In the genomic region with DNA sequence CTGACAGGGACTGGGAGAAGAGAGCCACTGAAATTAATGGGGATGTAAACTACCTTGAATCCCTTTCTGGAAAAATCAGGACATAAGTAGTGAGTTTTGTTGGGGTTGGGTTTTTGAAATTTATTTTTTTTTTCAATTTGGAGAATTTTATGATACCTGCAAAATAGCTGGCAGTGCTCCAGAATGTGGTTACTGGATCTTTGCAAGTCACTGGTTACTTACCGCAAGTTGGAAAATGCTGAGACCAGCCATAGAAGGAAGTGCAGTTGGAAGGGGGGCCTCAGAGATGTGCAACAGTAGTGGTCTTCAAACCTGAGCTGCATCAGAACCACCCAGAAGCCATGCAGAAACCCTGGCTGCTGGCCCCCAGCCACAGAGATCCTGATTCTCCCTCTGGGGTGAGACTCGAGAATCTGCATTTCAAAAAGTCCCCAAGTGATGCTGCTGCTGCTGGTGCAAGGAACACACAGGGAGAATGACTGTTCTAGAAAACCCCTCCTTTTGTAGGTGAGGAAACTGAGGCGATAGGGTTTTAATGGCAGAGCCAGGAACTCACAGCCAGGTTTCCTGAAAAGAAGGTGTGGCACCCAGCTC, we compare ENCODE assay signal across 15 cellular contexts. TPM values are rescaled to one million over a fixed set of nuclear protein-coding genes. Genes with fewer than 3 reads are reported as not detected.
DNase-seq lines count a peak whose midpoint lies in the region; ATAC-seq, FAIRE-seq and TF ChIP-seq lines count a peak whose summit lies in the region.
"Had no signal": no experiment of that assay in that cellular context is flagged by ENCODE, and none has a peak within 500 bp of the region (broad histone marks: within the 10 kb centered on the region; RNA-seq: fewer than 3 reads in every experiment).

No MANE protein-coding gene starts in this region.

- H3K23ac ChIP-seq in H1 (ENCODE audit: insufficient read length) (no peak overlapping the region), mesenchymal stem cell (ENCODE audit: low read length in 2 of 2) (no peak overlapping the region)

- H3K79me1 ChIP-seq in H1 (ENCODE audit: low read depth, low read length) (no peaks in the 10 kb centered on the region; the same call in 1 of the 2 replicates), mesenchymal stem cell (replicated peaks; ENCODE audit: low read length, poor library complexity, severe bottlenecking) (no peaks in the 10 kb centered on the region)

- H2AK5ac ChIP-seq in H1 (ENCODE audit: low read depth, low read length) = peak overlapping the region; percentile 92; the same call in 1 of the 2 replicates
- no peak overlapping the region for H2AK5ac ChIP-seq in mesenchymal stem cell (ENCODE audit: low read length, severe bottlenecking)

- H2BK5ac ChIP-seq in H1 (ENCODE audit: low read depth, low read length) (peak overlapping the region; percentile 69; the same call in 1 of the 2 replicates), mesenchymal stem cell (ENCODE audit: low read depth, low read length, poor library complexity, severe bottlenecking) (no peak overlapping the region)

- H3K23me2 ChIP-seq in H1 (ENCODE audit: low read depth, low read length) = peaks cover 2% of the 10 kb centered on the region; the same call in 1 of the 2 replicates

- H4K5ac ChIP-seq in H1 (ENCODE audit: insufficient read length, low read depth, low read length) = no peak overlapping the region

- no peak overlapping the region for H3K4me3 ChIP-seq in BLaER1 treated with 17β-estradiol and CSF1 and Interleukin-3, amounts not matched to agents 10 nM and 100 nM
- H3K4me3 ChIP-seq in H1 (ENCODE audit: extremely low read depth in 1 of 4, insufficient read depth in 2 of 4, low read depth in 3 of 4, low read length in 4 of 4) (peak overlapping the region in 3 of 4 experiments; percentile 10 to 34 (median 20); a peak in 2 of 8 replicates), mesenchymal stem cell (ENCODE audit: insufficient read depth in 1 of 2, low read depth in 1 of 2, low read length in 2 of 2) (no peak overlapping the region)
- H3K4me3 ChIP-seq: SJSA1 had no signal

- no peaks in the 10 kb centered on the region for H3K4me1 Mint-ChIP-seq in activated CD4-positive, alpha-beta T cell treated with anti-CD3 and anti-CD28 coated beads, Interleukin-2, amount 10 ng/mL, durations not matched to agents 24 days and 14 days

- no peak for TF ChIP-seq POLR2A in H1 (IDR thresholded peaks at IDR 0.05; ENCODE audit: control extremely low read depth in 1 of 2, low read depth in 2 of 2, low read length in 2 of 2)

- H3K79me2 ChIP-seq in H1 (ENCODE audit: control insufficient read depth in 1 of 2, insufficient read depth in 2 of 2, low read length in 2 of 2) = no peaks in the 10 kb centered on the region

- peaks cover 46% of the 10 kb centered on the region for H3K27me3 Mint-ChIP-seq in activated CD4-positive, alpha-beta T cell treated with anti-CD3 and anti-CD28 coated beads, Interleukin-2, amount 10 ng/mL, durations not matched to agents 24 days and 14 days

- no peak overlapping the region for H3K56ac ChIP-seq in H1 (replicated peaks; ENCODE audit: insufficient read length, low read depth, low read length)

- peak overlapping the region; percentile 50; the same call in 1 of the 2 replicates for H2BK15ac ChIP-seq in H1 (ENCODE audit: low read length)
- H2BK15ac ChIP-seq in mesenchymal stem cell (ENCODE audit: low read depth, poor library complexity, severe bottlenecking) = peak overlapping the region; percentile 4

- H3K4ac ChIP-seq in H1 (replicated peaks; ENCODE audit: insufficient read length, low read depth, low read length) (peak overlapping the region; percentile 24), mesenchymal stem cell (ENCODE audit: low read depth in 1 of 2, low read length in 2 of 2) (no peak overlapping the region)

- peak overlapping the region; percentile 94 for H2BK20ac ChIP-seq in H1 (ENCODE audit: low read length)

- no peak overlapping the region for H4K8ac ChIP-seq in H1 (ENCODE audit: extremely low read depth, insufficient read depth, low read length)
- H4K8ac ChIP-seq in mesenchymal stem cell (ENCODE audit: low read length) = no peak overlapping the region

- in situ Hi-C loops in KBM-7 (cut with MboI; ENCODE audit: low pct_unique_long_range_greater_than_20kb, low sequenced_read_pairs) = no loop called here

- H3K9me3 Mint-ChIP-seq in activated CD4-positive, alpha-beta T cell treated with anti-CD3 and anti-CD28 coated beads, Interleukin-2, amount 10 ng/mL, durations not matched to agents 24 days and 14 days = no peaks in the 10 kb centered on the region
- H3K9me3 Mint-ChIP-seq: CD8-positive, alpha-beta T cell had no signal

- no peaks in the 10 kb centered on the region; a peak in 1 of 22 replicates for H3K27me3 ChIP-seq in BLaER1 treated with 17β-estradiol and CSF1 and Interleukin-3, amounts not matched to agents 10 nM and 100 nM
- H3K27me3 ChIP-seq in H1 (replicated peaks in 1 of 4; ENCODE audit: control insufficient read depth in 3 of 4, extremely low read depth in 1 of 4, insufficient read depth in 3 of 4, low read length in 3 of 4) (no peaks in the 10 kb centered on the region; a peak in 1 of 7 replicates), mesenchymal stem cell (ENCODE audit: control insufficient read depth in 1 of 2, insufficient read depth in 1 of 2, low read length in 2 of 2) (peaks cover 87 to 99% of the 10 kb centered on the region in 2 experiments)

- POLR2A ChIA-PET in H1 (lab: Charles Lee; ENCODE audit: partially characterized antibody) = interaction anchor here (1.0 to 2.0 kb wide), 2 partner anchors 14 to 28 kb away, joined by 3 to 5 read pairs; no protein-coding TSS in a partner anchor

- intact Hi-C loops in activated CD4-positive, alpha-beta T cell treated with anti-CD3 and anti-CD28 coated beads, Interleukin-2, amount 10 ng/mL, durations not matched to agents 24 days and 14 days (cut with micrococcal nuclease) = no loop called here

- H3K27ac Mint-ChIP-seq in activated CD4-positive, alpha-beta T cell treated with anti-CD3 and anti-CD28 coated beads, Interleukin-2, amount 10 ng/mL, durations not matched to agents 24 days and 14 days = no peak overlapping the region
- H3K27ac Mint-ChIP-seq: CD8-positive, alpha-beta T cell had no signal

- 71% methylated on average over 3 of the region's 3 CpGs; no CpG with 5 or more reads in 1 of the 2 experiments for WGBS in H1 (ENCODE audit: extremely low coverage in 1 of 2, insufficient coverage in 1 of 2, insufficient read length in 1 of 2, insufficient replicate concordance in 2 of 2, low coverage in 1 of 2, low lambda C conversion rate in 2 of 2, missing lambda C conversion rate in 1 of 2), 2 experiments
- WGBS in mesenchymal stem cell = 72% methylated on average over 3 of the region's 3 CpGs

- no peak for ATAC-seq in GM18909 (IDR thresholded peaks at IDR 0.05; ENCODE audit: poor library complexity, unreplicated experiment)
- ATAC-seq: CD8-positive, alpha-beta T cell; PC-3 had no signal

- peak; percentile 13 for FAIRE-seq in H1 (lab: Jason Lieb, UNC)
- FAIRE-seq: G401.6 had no signal

- no peaks in the 10 kb centered on the region; a peak in 1 of 22 replicates for H4K20me1 ChIP-seq in BLaER1 treated with 17β-estradiol and CSF1 and Interleukin-3, amounts not matched to agents 10 nM and 100 nM
- H4K20me1 ChIP-seq in H1 (replicated peaks in 1 of 2; ENCODE audit: control insufficient read depth in 1 of 2, insufficient read depth in 2 of 2, low read length in 2 of 2) = no peaks in the 10 kb centered on the region

- no peak overlapping the region for H3K4me3 Mint-ChIP-seq in activated CD4-positive, alpha-beta T cell treated with anti-CD3 and anti-CD28 coated beads, Interleukin-2, amount 10 ng/mL, durations not matched to agents 24 days and 14 days
- H3K4me3 Mint-ChIP-seq: CD8-positive, alpha-beta T cell had no signal

- H3K14ac ChIP-seq in H1 (ENCODE audit: insufficient read length) (no peak overlapping the region), mesenchymal stem cell (ENCODE audit: low read length in 2 of 2) (no peak overlapping the region)

- H3K18ac ChIP-seq in H1 (ENCODE audit: extremely low read depth, low read length) = peak overlapping the region; percentile 92
- no peak overlapping the region for H3K18ac ChIP-seq in mesenchymal stem cell (ENCODE audit: low read depth in 1 of 2, low read length in 2 of 2)

- no peak overlapping the region for H3K27ac ChIP-seq in BLaER1 treated with 17β-estradiol and CSF1 and Interleukin-3, amounts not matched to agents 10 nM and 100 nM
- no peak overlapping the region for H3K27ac ChIP-seq in H1 (ENCODE audit: low read depth, low read length)
- no peak overlapping the region for H3K27ac ChIP-seq in mesenchymal stem cell (ENCODE audit: low read length, poor library complexity, severe bottlenecking)
- H3K27ac ChIP-seq: SJSA1 had no signal

- TF ChIP-seq CTCF in H1 (IDR thresholded peaks at IDR 0.05; ENCODE audit: control extremely low read depth in 1 of 3, insufficient read depth in 1 of 3, low read depth in 1 of 3, low read length in 3 of 3) = no peak

- H4K91ac ChIP-seq in H1 (replicated peaks; ENCODE audit: insufficient read length, low read length) (peak overlapping the region; percentile 28), mesenchymal stem cell (ENCODE audit: low read length) (no peak overlapping the region)

- no peak for TF ChIP-seq RAD21 in H1 (IDR thresholded peaks at IDR 0.05 in 1 of 2, conservative IDR thresholded peaks at IDR 0.05 in 1 of 2; ENCODE audit: low read depth in 2 of 2, low read length in 2 of 2)

- no peaks in the 10 kb centered on the region for H3K9me3 ChIP-seq in BLaER1 treated with 17β-estradiol and CSF1 and Interleukin-3, amounts not matched to agents 10 nM and 100 nM (replicated peaks in 1 of 11)
- H3K9me3 ChIP-seq in H1 (ENCODE audit: insufficient read depth in 2 of 2, low read depth in 1 of 2, low read length in 1 of 2) = no peaks in the 10 kb centered on the region
- no peaks in the 10 kb centered on the region for H3K9me3 ChIP-seq in mesenchymal stem cell (ENCODE audit: control insufficient read depth, low read length)
- H3K9me3 ChIP-seq: SJSA1 had no signal

- peak; percentile 8 for DNase-seq in KBM-7
- DNase-seq in H1 (ENCODE audit: low read depth in 1 of 2, low spot score in 2 of 2) = no peak
- no peak for DNase-seq in mesenchymal stem cell
- no peak for DNase-seq in AML-193 (lab: John Stamatoyannopoulos, UW)
- DNase-seq in activated CD4-positive, alpha-beta T cell treated with anti-CD3 and anti-CD28 coated beads, Interleukin-2, amount 10 ng/mL, durations not matched to agents 24 days and 14 days = no peak
- DNase-seq: CD8-positive, alpha-beta T cell; DND-41; KG1; NCI-H1048; NCI-H2107; PC-3 had no signal

- peak overlapping the region; percentile 27 for H2BK120ac ChIP-seq in H1 (replicated peaks; ENCODE audit: low read depth, low read length)
- H2BK120ac ChIP-seq in mesenchymal stem cell (ENCODE audit: low read depth, low read length) = no peak overlapping the region

- CTCF ChIA-PET in H1 (lab: Charles Lee; ENCODE audit: partially characterized antibody) = interaction anchor here (1.1 to 3.1 kb wide), 5 partner anchors 10 to 45 kb away, joined by 3 to 17 read pairs (median 5); no protein-coding TSS in a partner anchor

- H2AFZ ChIP-seq in H1 (ENCODE audit: low read length) (no peak overlapping the region), mesenchymal stem cell (ENCODE audit: low read depth, low read length) (no peak overlapping the region)

- H3K9ac ChIP-seq in BLaER1 treated with 17β-estradiol and CSF1 and Interleukin-3, amounts not matched to agents 10 nM and 100 nM = no peak overlapping the region
- H3K9ac ChIP-seq in H1 (replicated peaks in 1 of 4; ENCODE audit: extremely low read depth in 1 of 4, low read depth in 3 of 4, low read length in 3 of 4) = no peak overlapping the region
- no peak overlapping the region for H3K9ac ChIP-seq in mesenchymal stem cell (ENCODE audit: low read length)

- H2BK12ac ChIP-seq in H1 (ENCODE audit: low read depth, low read length) (peak overlapping the region; percentile 97), mesenchymal stem cell (ENCODE audit: low read length in 2 of 2) (no peak overlapping the region)

- H3K36me3 ChIP-seq in BLaER1 treated with 17β-estradiol and CSF1 and Interleukin-3, amounts not matched to agents 10 nM and 100 nM = no peaks in the 10 kb centered on the region
- H3K36me3 ChIP-seq in H1 (ENCODE audit: control insufficient read depth in 2 of 4, insufficient read depth in 4 of 4, low read length in 3 of 4) (no peaks in the 10 kb centered on the region; a peak in 1 of 8 replicates), mesenchymal stem cell (ENCODE audit: control insufficient read depth in 1 of 2, insufficient read depth in 2 of 2, low read depth in 1 of 2, low read length in 2 of 2) (no peaks in the 10 kb centered on the region)
- H3K36me3 ChIP-seq: SJSA1 had no signal

- TF ChIP-seq EP300 in H1 (IDR thresholded peaks at IDR 0.05; ENCODE audit: borderline replicate concordance in 1 of 2, low read depth in 2 of 2, low read length in 2 of 2) = no peak

- H3K36me3 Mint-ChIP-seq in activated CD4-positive, alpha-beta T cell treated with anti-CD3 and anti-CD28 coated beads, Interleukin-2, amount 10 ng/mL, durations not matched to agents 24 days and 14 days (ENCODE audit: low read depth) = no peaks in the 10 kb centered on the region
- H3K36me3 Mint-ChIP-seq: CD8-positive, alpha-beta T cell had no signal

- peak overlapping the region in 9 of 11 experiments; percentile 42 to 86 (median 61); a peak in 18 of 22 replicates for H3K4me2 ChIP-seq in BLaER1 treated with 17β-estradiol and CSF1 and Interleukin-3, amounts not matched to agents 10 nM and 100 nM
- H3K4me2 ChIP-seq in H1 (ENCODE audit: insufficient read depth in 1 of 2, low read depth in 2 of 2, low read length in 2 of 2) = peak overlapping the region; percentile 54 to 57
- H3K4me2 ChIP-seq in mesenchymal stem cell (ENCODE audit: low read length, poor library complexity, severe bottlenecking) = no peak overlapping the region

- peaks cover 14 to 93% (median 70%) of the 10 kb centered on the region in 10 experiments for H3K4me1 ChIP-seq in BLaER1 treated with 17β-estradiol and CSF1 and Interleukin-3, amounts not matched to agents 10 nM and 100 nM
- peaks cover 23 to 52% (median 33%) of the 10 kb centered on the region in 4 experiments for H3K4me1 ChIP-seq in H1 (replicated peaks in 1 of 4; ENCODE audit: control insufficient read depth in 3 of 4, insufficient read depth in 4 of 4, low read length in 3 of 4)
- H3K4me1 ChIP-seq in mesenchymal stem cell (ENCODE audit: control insufficient read depth, insufficient read depth, low read depth, low read length) = peaks cover 1% of the 10 kb centered on the region
- H3K4me1 ChIP-seq: SJSA1 had no signal

RNA-seq across cellular contexts. Expression of a gene that starts 39.7 kb away (rescaled TPM):
- 19.9 and 22.4 TPM in 2 replicates for total RNA-seq in H1 (2021; fragmentation: NEBNext Ultra II Directional; extraction: Animal tissue kit (Norgen Biotek cat#: 25700))
- 13.1 and 18.8 TPM in 2 replicates for polyA plus RNA-seq in H1 (2011; rRNA removed)
- polyA plus RNA-seq in H1 (2011; cell fraction: cytosol; rRNA removed) = 14.6 TPM
- polyA plus RNA-seq in H1 (2011; cell fraction: nucleus; rRNA removed) = 46.9 TPM
- 35.4 to 44.8 TPM (median 39.3 TPM) in 4 replicates for polyA plus RNA-seq in H1 (2012, experiment 1 of 2)
- polyA plus RNA-seq in H1 (2012, experiment 2 of 2) = 34.1 TPM
- polyA plus RNA-seq in H1 (2013, experiment 1 of 2) = 21.6 TPM
- polyA plus RNA-seq in H1 (2013, experiment 2 of 2) = 18.3 TPM
- polyA minus RNA-seq in H1 (2011; rRNA and poly(A)+ RNA removed) = 19.3 and 20.2 TPM in 2 replicates
- polyA minus RNA-seq in H1 (2011; cell fraction: cytosol; rRNA and poly(A)+ RNA removed) = 13.8 TPM
- 24.5 TPM for polyA minus RNA-seq in H1 (2011; cell fraction: nucleus; rRNA and poly(A)+ RNA removed)
- 0.04 TPM for polyA plus RNA-seq in mesenchymal stem cell (2013, experiment 1 of 2)
- 0.10 TPM for polyA plus RNA-seq in mesenchymal stem cell (2013, experiment 2 of 2)
- total RNA-seq in activated CD4-positive, alpha-beta T cell treated with anti-CD3 and anti-CD28 coated beads, Interleukin-2, amount 10 ng/mL, durations not matched to agents 24 days and 14 days = not detected in 2 replicates
- total RNA-seq: CD8-positive, alpha-beta T cell; SJSA1 had no signal

Comparison
In these comparisons a context has a peak if more than half of its experiments do, and no peak if none do; other contexts are left out.
1. H3K4me3 ChIP-seq: peak in H1 (3 of 4); none in BLaER1 treated with 17β-estradiol and CSF1 and Interleukin-3, amounts not matched to agents 10 nM and 100 nM (0 of 10) and mesenchymal stem cell (0 of 2).
2. RNA of a gene that starts 39.7 kb away (total RNA-seq): 19.9 to 22.4 TPM in H1; not detected in activated CD4-positive, alpha-beta T cell treated with anti-CD3 and anti-CD28 coated beads, Interleukin-2, amount 10 ng/mL, durations not matched to agents 24 days and 14 days; every median in the first group is over 10 times any median in the second.